8 cellular contexts compared by ENCODE assay signal in the genomic region with DNA sequence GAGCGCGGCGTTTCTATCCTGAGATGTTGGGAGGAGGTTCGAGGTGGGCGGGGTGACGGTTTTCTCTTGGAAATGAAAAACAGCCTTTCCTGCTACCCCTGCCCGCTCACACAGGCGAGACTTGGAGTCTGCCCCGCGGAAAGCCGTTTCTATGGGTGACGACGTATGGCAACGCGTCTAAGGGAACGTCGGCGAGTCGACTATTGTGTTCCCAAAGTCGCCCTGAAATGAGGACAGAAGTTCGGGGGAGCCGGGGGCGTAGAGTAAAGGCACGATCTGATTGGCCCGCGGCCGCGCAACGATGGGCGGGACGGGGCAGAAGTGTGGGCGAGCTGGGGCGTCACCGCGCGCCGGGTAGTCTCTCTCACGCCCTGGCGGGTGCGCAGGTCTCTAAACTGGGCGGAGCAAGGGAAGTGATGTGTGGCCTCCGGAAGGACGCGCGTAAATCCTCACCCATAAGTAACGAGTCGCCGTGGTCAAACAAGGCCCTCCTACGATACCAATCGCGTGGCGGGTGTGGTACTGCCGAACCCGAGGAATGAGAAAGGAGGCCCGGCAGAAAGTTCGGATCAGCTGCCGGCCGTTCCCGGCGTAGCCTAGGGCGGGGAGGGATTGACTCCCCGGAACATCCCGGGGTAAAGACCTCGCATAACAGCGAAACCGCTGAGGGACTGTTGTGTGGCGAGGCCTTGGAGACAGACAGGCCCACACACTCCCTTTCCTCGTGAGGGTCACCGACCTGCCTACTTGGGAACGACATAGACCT.
A peak's percentile ranks its signal among the peaks of the same experiment; 100 is the strongest.
DNase-seq lines count a peak whose midpoint lies in the region; ATAC-seq and TF ChIP-seq lines count a peak whose summit lies in the region.

No MANE protein-coding gene starts in this region.

- H3K27ac ChIP-seq in testis: peak overlapping the region; percentile 98 to 99

- no peak for TF ChIP-seq CTCF in GM10266 (IDR thresholded peaks at IDR 0.05; ENCODE audit: control insufficient read depth, insufficient read depth, low read depth, missing control alignments)
- TF ChIP-seq CTCF in omental fat pad (IDR thresholded peaks at IDR 0.05): no peak
- no peak for TF ChIP-seq CTCF in testis (IDR thresholded peaks at IDR 0.05)

- peaks cover under 1% of the 10 kb centered on the region for H3K27me3 Mint-ChIP-seq in activated naive CD8-positive, alpha-beta T cell

- peak overlapping the region; percentile 97 for H3K27ac Mint-ChIP-seq in activated naive CD8-positive, alpha-beta T cell

- no peaks in the 10 kb centered on the region for H3K36me3 ChIP-seq in testis (ENCODE audit: low read depth, missing control alignments)

- H3K4me3 ChIP-seq in testis: peak overlapping the region; percentile 77 to 80

- peak; percentile 12 for TF ChIP-seq POLR2A in testis (IDR thresholded peaks at IDR 0.05)

- ATAC-seq in HG02623 (IDR thresholded peaks at IDR 0.05; ENCODE audit: unreplicated experiment) (peak; percentile 96), SK-N-SH treated with all-trans-retinoic acid at 6 μM for 48 hours (peak; percentile 98), omental fat pad (ENCODE audit: low FRiP score) (peak; percentile 100)

- H3K4me1 Mint-ChIP-seq in activated naive CD8-positive, alpha-beta T cell (ENCODE audit: low read depth): peaks cover 21% of the 10 kb centered on the region

- no peaks in the 10 kb centered on the region for H3K27me3 ChIP-seq in testis

- peaks cover 5% of the 10 kb centered on the region for H3K36me3 Mint-ChIP-seq in activated naive CD8-positive, alpha-beta T cell

- 0 to 2% methylated on average over 64 to 69 of the region's 70 CpGs for WGBS in testis, 2 donors

- H3K4me3 Mint-ChIP-seq in activated naive CD8-positive, alpha-beta T cell: peak overlapping the region; percentile 94

- H3K9me3 ChIP-seq in testis: no peaks in the 10 kb centered on the region

- intact Hi-C loops in testis (cut with DNase I; ENCODE audit: low total_unique reads): loop anchor here (10.0 kb wide), 1 partner anchor 91 kb away; a partner anchor contains a TSS

- no peaks in the 10 kb centered on the region for H3K4me1 ChIP-seq in testis

- H3K9me3 Mint-ChIP-seq in activated naive CD8-positive, alpha-beta T cell (ENCODE audit: low read depth): no peaks in the 10 kb centered on the region

- DNase-seq in GM10266 (ENCODE audit: extremely low spot score) (peak; percentile 92), NCI-H1092 treated with DMSO at 0.1 percent for 48 hours (lab: John Stamatoyannopoulos, UW) (peak; percentile 93), glomerular visceral epithelial cell (ENCODE audit: extremely low spot score) (peak; percentile 96), omental fat pad (ENCODE audit: low spot score) (peak; percentile 83), testis (peak; percentile 99)

TF ChIP-seq in SK-N-SH treated with all-trans-retinoic acid at 6 μM for 48 hours, 23 proteins besides CTCF, POLR2A, EP300 and RAD21 (continues in another document):
- TF ChIP-seq, protein P1, sequence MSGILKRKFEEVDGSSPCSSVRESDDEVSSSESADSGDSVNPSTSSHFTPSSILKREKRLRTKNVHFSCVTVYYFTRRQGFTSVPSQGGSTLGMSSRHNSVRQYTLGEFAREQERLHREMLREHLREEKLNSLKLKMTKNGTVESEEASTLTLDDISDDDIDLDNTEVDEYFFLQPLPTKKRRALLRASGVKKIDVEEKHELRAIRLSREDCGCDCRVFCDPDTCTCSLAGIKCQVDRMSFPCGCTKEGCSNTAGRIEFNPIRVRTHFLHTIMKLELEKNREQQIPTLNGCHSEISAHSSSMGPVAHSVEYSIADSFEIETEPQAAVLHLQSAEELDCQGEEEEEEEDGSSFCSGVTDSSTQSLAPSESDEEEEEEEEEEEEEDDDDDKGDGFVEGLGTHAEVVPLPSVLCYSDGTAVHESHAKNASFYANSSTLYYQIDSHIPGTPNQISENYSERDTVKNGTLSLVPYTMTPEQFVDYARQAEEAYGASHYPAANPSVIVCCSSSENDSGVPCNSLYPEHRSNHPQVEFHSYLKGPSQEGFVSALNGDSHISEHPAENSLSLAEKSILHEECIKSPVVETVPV (CRISPR knock-in tag; IDR thresholded peaks at IDR 0.05): 0 out of 2 replicates have a peak, but pooled peaks have one; percentile 2
- TF ChIP-seq, protein P2, sequence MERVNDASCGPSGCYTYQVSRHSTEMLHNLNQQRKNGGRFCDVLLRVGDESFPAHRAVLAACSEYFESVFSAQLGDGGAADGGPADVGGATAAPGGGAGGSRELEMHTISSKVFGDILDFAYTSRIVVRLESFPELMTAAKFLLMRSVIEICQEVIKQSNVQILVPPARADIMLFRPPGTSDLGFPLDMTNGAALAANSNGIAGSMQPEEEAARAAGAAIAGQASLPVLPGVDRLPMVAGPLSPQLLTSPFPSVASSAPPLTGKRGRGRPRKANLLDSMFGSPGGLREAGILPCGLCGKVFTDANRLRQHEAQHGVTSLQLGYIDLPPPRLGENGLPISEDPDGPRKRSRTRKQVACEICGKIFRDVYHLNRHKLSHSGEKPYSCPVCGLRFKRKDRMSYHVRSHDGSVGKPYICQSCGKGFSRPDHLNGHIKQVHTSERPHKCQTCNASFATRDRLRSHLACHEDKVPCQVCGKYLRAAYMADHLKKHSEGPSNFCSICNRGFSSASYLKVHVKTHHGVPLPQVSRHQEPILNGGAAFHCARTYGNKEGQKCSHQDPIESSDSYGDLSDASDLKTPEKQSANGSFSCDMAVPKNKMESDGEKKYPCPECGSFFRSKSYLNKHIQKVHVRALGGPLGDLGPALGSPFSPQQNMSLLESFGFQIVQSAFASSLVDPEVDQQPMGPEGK (CRISPR knock-in tag; IDR thresholded peaks at IDR 0.05; ENCODE audit: borderline replicate concordance): no peak
- TF ChIP-seq ZNF8 (CRISPR knock-in tag; IDR thresholded peaks at IDR 0.05) (no peak), ZFP30 (CRISPR knock-in tag; IDR thresholded peaks at IDR 0.05) (no peak), GLIS3 (CRISPR knock-in tag; IDR thresholded peaks at IDR 0.05) (no peak), ZNF565 (CRISPR knock-in tag; conservative IDR thresholded peaks at IDR 0.05; ENCODE audit: low read depth) (no peak), SNAI2 (CRISPR knock-in tag; IDR thresholded peaks at IDR 0.05) (peak; percentile 80; the same call in 1 of the 2 replicates), ISL1 (CRISPR knock-in tag; IDR thresholded peaks at IDR 0.05) (no peak), TOX (CRISPR knock-in tag; IDR thresholded peaks at IDR 0.05; ENCODE audit: borderline replicate concordance) (peak; percentile 36; the same call in 1 of the 2 replicates), BACH2 (CRISPR knock-in tag; IDR thresholded peaks at IDR 0.05; ENCODE audit: borderline replicate concordance) (no peak), PPARA (CRISPR knock-in tag; IDR thresholded peaks at IDR 0.05; ENCODE audit: borderline replicate concordance) (no peak), ESRRG (CRISPR knock-in tag; IDR thresholded peaks at IDR 0.05) (no peak), ZNF70 (CRISPR knock-in tag; IDR thresholded peaks at IDR 0.05) (peak; percentile 55; the same call in 1 of the 2 replicates), ARNTL (CRISPR knock-in tag; IDR thresholded peaks at IDR 0.05; ENCODE audit: borderline replicate concordance, low read depth) (no peak), CSDC2 (CRISPR knock-in tag; IDR thresholded peaks at IDR 0.05) (peak; percentile 90), OSR1 (CRISPR knock-in tag; IDR thresholded peaks at IDR 0.05) (no peak), TCF4 (CRISPR knock-in tag; IDR thresholded peaks at IDR 0.05; ENCODE audit: borderline replicate concordance) (no peak; the same call in 1 of the 2 replicates), RARB (CRISPR knock-in tag; IDR thresholded peaks at IDR 0.05) (no peak; the same call in 1 of the 2 replicates)
- TF ChIP-seq, protein P3, sequence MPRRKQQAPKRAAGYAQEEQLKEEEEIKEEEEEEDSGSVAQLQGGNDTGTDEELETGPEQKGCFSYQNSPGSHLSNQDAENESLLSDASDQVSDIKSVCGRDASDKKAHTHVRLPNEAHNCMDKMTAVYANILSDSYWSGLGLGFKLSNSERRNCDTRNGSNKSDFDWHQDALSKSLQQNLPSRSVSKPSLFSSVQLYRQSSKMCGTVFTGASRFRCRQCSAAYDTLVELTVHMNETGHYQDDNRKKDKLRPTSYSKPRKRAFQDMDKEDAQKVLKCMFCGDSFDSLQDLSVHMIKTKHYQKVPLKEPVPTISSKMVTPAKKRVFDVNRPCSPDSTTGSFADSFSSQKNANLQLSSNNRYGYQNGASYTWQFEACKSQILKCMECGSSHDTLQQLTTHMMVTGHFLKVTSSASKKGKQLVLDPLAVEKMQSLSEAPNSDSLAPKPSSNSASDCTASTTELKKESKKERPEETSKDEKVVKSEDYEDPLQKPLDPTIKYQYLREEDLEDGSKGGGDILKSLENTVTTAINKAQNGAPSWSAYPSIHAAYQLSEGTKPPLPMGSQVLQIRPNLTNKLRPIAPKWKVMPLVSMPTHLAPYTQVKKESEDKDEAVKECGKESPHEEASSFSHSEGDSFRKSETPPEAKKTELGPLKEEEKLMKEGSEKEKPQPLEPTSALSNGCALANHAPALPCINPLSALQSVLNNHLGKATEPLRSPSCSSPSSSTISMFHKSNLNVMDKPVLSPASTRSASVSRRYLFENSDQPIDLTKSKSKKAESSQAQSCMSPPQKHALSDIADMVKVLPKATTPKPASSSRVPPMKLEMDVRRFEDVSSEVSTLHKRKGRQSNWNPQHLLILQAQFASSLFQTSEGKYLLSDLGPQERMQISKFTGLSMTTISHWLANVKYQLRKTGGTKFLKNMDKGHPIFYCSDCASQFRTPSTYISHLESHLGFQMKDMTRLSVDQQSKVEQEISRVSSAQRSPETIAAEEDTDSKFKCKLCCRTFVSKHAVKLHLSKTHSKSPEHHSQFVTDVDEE (CRISPR knock-in tag; IDR thresholded peaks at IDR 0.05): peak; percentile 46; the same call in 1 of the 2 replicates
- TF ChIP-seq, protein P4, sequence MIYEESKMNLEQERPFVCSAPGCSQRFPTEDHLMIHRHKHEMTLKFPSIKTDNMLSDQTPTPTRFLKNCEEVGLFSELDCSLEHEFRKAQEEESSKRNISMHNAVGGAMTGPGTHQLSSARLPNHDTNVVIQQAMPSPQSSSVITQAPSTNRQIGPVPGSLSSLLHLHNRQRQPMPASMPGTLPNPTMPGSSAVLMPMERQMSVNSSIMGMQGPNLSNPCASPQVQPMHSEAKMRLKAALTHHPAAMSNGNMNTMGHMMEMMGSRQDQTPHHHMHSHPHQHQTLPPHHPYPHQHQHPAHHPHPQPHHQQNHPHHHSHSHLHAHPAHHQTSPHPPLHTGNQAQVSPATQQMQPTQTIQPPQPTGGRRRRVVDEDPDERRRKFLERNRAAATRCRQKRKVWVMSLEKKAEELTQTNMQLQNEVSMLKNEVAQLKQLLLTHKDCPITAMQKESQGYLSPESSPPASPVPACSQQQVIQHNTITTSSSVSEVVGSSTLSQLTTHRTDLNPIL (CRISPR knock-in tag; IDR thresholded peaks at IDR 0.05; ENCODE audit: low read depth): no peak

Comparison
In these comparisons a context has a peak if more than half of its experiments do, and no peak if none do; other contexts are left out.
1. Peak in every context shown above with its lines: DNase-seq, ATAC-seq, H3K4me3 ChIP-seq and H3K27ac ChIP-seq.